1 cellular context compared by ENCODE assay signal in genomic region chr17:61467416-61468262, GRCh38.
A peak's percentile ranks its signal among the peaks of the same experiment; 100 is the strongest.
TF ChIP-seq lines count a peak whose summit lies in the region.

No MANE protein-coding gene starts in this region.

TF ChIP-seq in HEK293, 187 proteins besides CTCF, POLR2A, EP300 and RAD21 (continued from another document):
- TF ChIP-seq ZBTB11 (tag by site-specific recombination; conservative IDR thresholded peaks at IDR 0.05; ENCODE audit: low read depth) (0 out of 2 replicates have a peak, but pooled peaks have one; percentile 15), ZBTB7A (tag by site-specific recombination; IDR thresholded peaks at IDR 0.05; ENCODE audit: low read depth) (no peak), ZBTB17 (tag by site-specific recombination; IDR thresholded peaks at IDR 0.05) (peak; percentile 78)
